1 cellular context compared by ENCODE assay signal in genomic region chr19:12364391-12365093, GRCh38.
TF ChIP-seq lines count a peak whose summit lies in the region.

No MANE protein-coding gene starts in this region.

TF ChIP-seq in SK-N-SH, 30 proteins besides CTCF, POLR2A, EP300 and RAD21 (continued from another document):
- TF ChIP-seq MEF2A (IDR thresholded peaks at IDR 0.05; ENCODE audit: borderline replicate concordance, low read depth) (no peak), PBX3 (IDR thresholded peaks at IDR 0.05) (no peak), TEAD4 (IDR thresholded peaks at IDR 0.05; ENCODE audit: borderline replicate concordance, insufficient read depth) (no peak), REST (IDR thresholded peaks at IDR 0.05; ENCODE audit: low read depth, low read length) (no peak), USF2 (IDR thresholded peaks at IDR 0.05; ENCODE audit: borderline replicate concordance, low read depth, low read length) (no peak), POLR2AphosphoS5 (IDR thresholded peaks at IDR 0.05; ENCODE audit: low read depth, low read length) (no peak)
